Comparison of ENCODE assay signal across 10 cellular contexts in the genomic region with DNA sequence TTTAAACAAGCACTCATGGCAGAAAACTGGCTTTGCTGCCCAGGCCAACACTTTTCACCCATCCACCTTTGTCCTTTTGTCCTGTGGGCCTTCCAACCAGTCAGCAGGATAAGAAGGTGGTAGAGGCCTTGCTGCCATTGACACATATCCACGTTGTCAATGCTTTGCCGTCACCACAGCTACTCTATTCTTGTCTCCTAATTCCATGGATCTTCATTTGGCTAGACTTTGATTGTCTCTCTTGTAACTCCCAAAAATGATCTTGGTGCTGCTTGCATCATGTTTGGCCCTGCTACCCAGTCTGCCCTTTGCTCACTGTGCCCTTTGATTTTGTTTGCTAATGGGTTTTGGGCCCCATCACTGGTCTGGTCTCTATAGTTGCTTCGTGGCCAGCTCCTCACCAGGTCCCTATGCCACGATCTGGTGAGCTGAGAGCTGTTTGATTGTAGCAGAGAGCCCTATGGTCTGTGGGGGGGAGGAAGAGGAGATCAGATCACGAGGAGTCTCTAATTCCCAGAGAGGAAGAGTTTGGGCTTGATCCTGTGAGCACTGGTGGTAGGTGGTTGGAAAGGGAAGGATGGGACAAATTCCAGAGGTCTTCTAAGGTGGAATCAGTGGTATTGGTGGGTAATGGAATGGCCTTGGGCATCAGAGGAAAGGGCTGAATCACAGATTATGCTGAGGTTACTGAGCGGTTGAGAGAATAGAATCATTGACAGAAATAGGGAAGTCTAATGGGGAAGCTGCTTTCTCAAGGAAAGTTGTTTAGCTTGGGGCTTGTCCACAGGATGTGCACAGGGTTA. TPM values are rescaled to one million over a fixed set of nuclear protein-coding genes. Genes with fewer than 3 reads are reported as not detected.
A peak's percentile ranks its signal among the peaks of the same experiment; 100 is the strongest.
DNase-seq lines count a peak whose midpoint lies in the region; ATAC-seq and TF ChIP-seq lines count a peak whose summit lies in the region.
"Had no signal": no experiment of that assay in that cellular context is flagged by ENCODE, and none has a peak within 500 bp of the region (broad histone marks: within the 10 kb centered on the region; RNA-seq: fewer than 3 reads in every experiment).

No MANE protein-coding gene starts in this region.

- H3K9me3 ChIP-seq in stomach, result no peaks in the 10 kb centered on the region
- H3K9me3 ChIP-seq: breast epithelium had no signal

- intact Hi-C loops in stomach (cut with DNase I; ENCODE audit: low total_unique reads), result no loop called here

- peak; percentile 61 for DNase-seq in HT1080 (ENCODE audit: low read depth)
- peak; percentile 53 for DNase-seq in SKM-1 (lab: John Stamatoyannopoulos, UW; ENCODE audit: unreplicated experiment)
- DNase-seq in kidney tubule cell (ENCODE audit: low spot score), result peak; percentile 75
- no peak for DNase-seq in stomach
- DNase-seq in NCI-H1694 treated with DMSO at 0.1 percent for 48 hours (lab: John Stamatoyannopoulos, UW), result no peak
- DNase-seq in hepatic stellate cell (ENCODE audit: low spot score), result no peak
- DNase-seq: NCI-H1694 had no signal

- no peak overlapping the region for H3K4me3 ChIP-seq in stomach
- H3K4me3 ChIP-seq: breast epithelium had no signal

- H3K4me1 ChIP-seq in stomach, result peaks cover 43 to 99% (median 84%) of the 10 kb centered on the region in 4 donors
- H3K4me1 ChIP-seq: breast epithelium had no signal

- H3K27me3 ChIP-seq in stomach, result no peaks in the 10 kb centered on the region
- H3K27me3 ChIP-seq: breast epithelium had no signal

- no peak for TF ChIP-seq EP300 in stomach (IDR thresholded peaks at IDR 0.05)

- 74 to 93% (median 91%) methylated on average over 6 of the region's 6 CpGs for WGBS in stomach, 5 donors

- peak overlapping the region; percentile 64 to 95 (median 82) for H3K27ac ChIP-seq in stomach
- H3K27ac ChIP-seq: breast epithelium had no signal

- no peak for TF ChIP-seq CTCF in stomach (IDR thresholded peaks at IDR 0.05)

- ATAC-seq in HG03520 (IDR thresholded peaks at IDR 0.05; ENCODE audit: unreplicated experiment) (no peak), GM21526 (IDR thresholded peaks at IDR 0.05; ENCODE audit: low FRiP score, unreplicated experiment) (no peak)

- TF ChIP-seq POLR2A in stomach (IDR thresholded peaks at IDR 0.05), result no peak

- peaks cover 7 to 59% (median 35%) of the 10 kb centered on the region in 4 donors for H3K36me3 ChIP-seq in stomach
- H3K36me3 ChIP-seq: breast epithelium had no signal

RNA-seq across cellular contexts. Expression of gene ABHD2, which starts 40.3 kb away (rescaled TPM):
- 68.0 and 77.6 TPM in 2 replicates for total RNA-seq in HT1080 (2014; rRNA removed; shearing (Covaris generic))
- polyA plus RNA-seq in HT1080 (2015; cell fraction: cytosol; rRNA removed), result 22.7 and 33.2 TPM in 2 replicates
- polyA plus RNA-seq in HT1080 (2015; cell fraction: nucleus; rRNA removed), result 73.7 and 81.1 TPM in 2 replicates
- 100 to 1,000 TPM in 4 of 5 donors, 10 to 100 TPM in 1; 16.5 to 192 (median 148) TPM for total RNA-seq in stomach
- polyA plus RNA-seq in stomach, result 10 to 100 TPM in 1 of 3 donors, 1 to 10 TPM in 2; 5.1 to 16.9 (median 8.9) TPM

Comparison
In these comparisons a context has a peak if more than half of its experiments do, and no peak if none do; other contexts are left out.
1. DNase-seq: peak in HT1080 (single experiment), SKM-1 (single experiment) and kidney tubule cell (single experiment); none in stomach (single experiment), NCI-H1694 treated with DMSO at 0.1 percent for 48 hours (single experiment) and hepatic stellate cell (single experiment).